19 cellular contexts compared by ENCODE assay signal in genomic region chr17:83104577-83105505, GRCh38. TPM values are rescaled to one million over a fixed set of nuclear protein-coding genes. Genes with fewer than 3 reads are reported as not detected.
DNase-seq lines count a peak whose midpoint lies in the region; ATAC-seq and TF ChIP-seq lines count a peak whose summit lies in the region.
"Had no signal": no experiment of that assay in that cellular context is flagged by ENCODE, and none has a peak within 500 bp of the region (broad histone marks: within the 10 kb centered on the region; RNA-seq: fewer than 3 reads in every experiment).

No MANE protein-coding gene starts in this region.

- peak overlapping the region; percentile 83 for H3K18ac ChIP-seq in neuronal stem cell (ENCODE audit: low read length)

- H3K9me3 ChIP-seq in esophagus muscularis mucosa: no peaks in the 10 kb centered on the region
- peaks cover 4 to 8% of the 10 kb centered on the region in 2 donors for H3K9me3 ChIP-seq in neuronal stem cell (replicated peaks in 1 of 2; ENCODE audit: control insufficient read depth in 2 of 2, insufficient read depth in 1 of 2, low read depth in 1 of 2, low read length in 2 of 2)
- H3K9me3 ChIP-seq: colonic mucosa had no signal

- TF ChIP-seq POLR2A in esophagus muscularis mucosa (IDR thresholded peaks at IDR 0.05; ENCODE audit: low read depth): no peak

- peaks cover 4% of the 10 kb centered on the region for H3K79me1 ChIP-seq in neuronal stem cell (ENCODE audit: low read depth, low read length)

- no peak overlapping the region for H3K4me3 ChIP-seq in esophagus muscularis mucosa
- H3K4me3 ChIP-seq in neuronal stem cell (ENCODE audit: low read length in 2 of 2): no peak overlapping the region
- H3K4me3 ChIP-seq: colonic mucosa had no signal

- peak overlapping the region; percentile 85 for H3K23ac ChIP-seq in neuronal stem cell (ENCODE audit: low read depth, low read length, poor library complexity)

- H3K36me3 ChIP-seq in esophagus muscularis mucosa: no peaks in the 10 kb centered on the region
- H3K36me3 ChIP-seq in neuronal stem cell (replicated peaks in 1 of 2; ENCODE audit: control insufficient read depth in 2 of 2, insufficient read depth in 2 of 2, low read length in 2 of 2): no peaks in the 10 kb centered on the region
- H3K36me3 ChIP-seq: colonic mucosa had no signal

- H2AFZ ChIP-seq in neuronal stem cell (ENCODE audit: low read length): no peak overlapping the region
- H2AFZ ChIP-seq: parathyroid adenoma had no signal

- H3K4me3 Mint-ChIP-seq in stimulated activated naive CD8-positive, alpha-beta T cell treated with anti-CD3 and anti-CD28 coated beads, Interleukin-15, amount 100 ng/mL, for 72 hours: no peak overlapping the region
- H3K4me3 Mint-ChIP-seq: activated naive CD4-positive, alpha-beta T cell treated with anti-CD3 and anti-CD28 coated beads, Interleukin-2, amount 10 ng/mL, durations not matched to agents 7 days and 5 days; activated T-cell treated with anti-CD3 and anti-CD28 coated beads, Interleukin-2, amount 50 U/mL, for 24 hours had no signal

- H3K9ac ChIP-seq in neuronal stem cell (ENCODE audit: low read depth, low read length, poor library complexity): no peak overlapping the region
- H3K9ac ChIP-seq: KMS-11, parathyroid adenoma had no signal

- H3K4ac ChIP-seq in neuronal stem cell (ENCODE audit: low read length): peak overlapping the region; percentile 53

- H3K27me3 Mint-ChIP-seq in stimulated activated naive CD8-positive, alpha-beta T cell treated with anti-CD3 and anti-CD28 coated beads, Interleukin-15, amount 100 ng/mL, for 72 hours: peaks cover 69% of the 10 kb centered on the region

- H3K4me2 ChIP-seq in neuronal stem cell (ENCODE audit: insufficient read depth, low read length, poor library complexity, severe bottlenecking): no peak overlapping the region
- H3K4me2 ChIP-seq: KMS-11 had no signal

- peak overlapping the region in 1 of 2 donors; percentile 83 for H3K27ac Mint-ChIP-seq in stimulated activated naive CD8-positive, alpha-beta T cell treated with anti-CD3 and anti-CD28 coated beads, Interleukin-15, amount 100 ng/mL, for 72 hours
- H3K27ac Mint-ChIP-seq: activated naive CD4-positive, alpha-beta T cell treated with anti-CD3 and anti-CD28 coated beads, Interleukin-2, amount 10 ng/mL, durations not matched to agents 7 days and 5 days; activated T-cell treated with anti-CD3 and anti-CD28 coated beads, Interleukin-2, amount 50 U/mL, for 24 hours had no signal

- peaks cover 19% of the 10 kb centered on the region for H3K4me1 Mint-ChIP-seq in stimulated activated naive CD8-positive, alpha-beta T cell treated with anti-CD3 and anti-CD28 coated beads, Interleukin-15, amount 100 ng/mL, for 72 hours
- H3K4me1 Mint-ChIP-seq: activated naive CD4-positive, alpha-beta T cell treated with anti-CD3 and anti-CD28 coated beads, Interleukin-2, amount 10 ng/mL, durations not matched to agents 7 days and 5 days had no signal

- DNase-seq in stimulated activated naive CD8-positive, alpha-beta T cell treated with anti-CD3 and anti-CD28 coated beads, Interleukin-15, amount 100 ng/mL, for 72 hours: no peak
- DNase-seq in stimulated activated naive CD8-positive, alpha-beta T cell treated with anti-CD3 and anti-CD28 coated beads, Interleukin-15, Interleukin-2, amounts not matched to agents 100 U/mL and 50 U/mL, for 24 hours: no peak
- DNase-seq in esophagus muscularis mucosa (ENCODE audit: extremely low spot score): no peak
- no peak for DNase-seq in neuronal stem cell (ENCODE audit: low spot score)
- no peak for DNase-seq in COR-L47 (lab: John Stamatoyannopoulos, UW)
- no peak for DNase-seq in HK-2 (ENCODE audit: unreplicated experiment)
- DNase-seq in kidney tubule cell (ENCODE audit: low spot score): no peak
- DNase-seq: activated CD4-positive, alpha-beta T cell treated with anti-CD3 and anti-CD28 coated beads, Interleukin-2, amount 50 U/mL, for 4 hours; activated naive CD4-positive, alpha-beta T cell treated with anti-CD3 and anti-CD28 coated beads, Interleukin-2, amount 10 ng/mL, durations not matched to agents 7 days and 5 days; activated T-cell treated with anti-CD3 and anti-CD28 coated beads, Interleukin-2, amount 50 U/mL, for 24 hours; colonic mucosa; NCI-H2081; NCI-H510A; stimulated activated CD4-positive, alpha-beta T cell treated with anti-CD3 and anti-CD28 coated beads, Interleukin-4, amount 100 ng/mL, for 24 hours had no signal

- H3K4me1 ChIP-seq in esophagus muscularis mucosa (peaks cover 25 to 68% (median 60%) of the 10 kb centered on the region in 4 donors), neuronal stem cell (ENCODE audit: control insufficient read depth in 2 of 2, insufficient read depth in 1 of 2, low read depth in 1 of 2, low read length in 2 of 2) (peaks cover 3 to 4% of the 10 kb centered on the region in 2 donors)

- no peak overlapping the region for H4K91ac ChIP-seq in neuronal stem cell (ENCODE audit: low read depth, low read length, poor library complexity)

- TF ChIP-seq EP300 in esophagus muscularis mucosa (IDR thresholded peaks at IDR 0.05): no peak

- peak overlapping the region; percentile 75 for H2AK5ac ChIP-seq in neuronal stem cell (ENCODE audit: low read depth, low read length)

- WGBS in esophagus muscularis mucosa: 85% methylated on average over 32 of the region's 45 CpGs
- WGBS in neuronal stem cell (ENCODE audit: extremely low coverage in 2 of 2, insufficient read length in 2 of 2, insufficient replicate concordance in 1 of 2), 2 donors: no CpG with 5 or more reads among the region's 45 CpGs

- H3K27ac ChIP-seq in esophagus muscularis mucosa (replicated peaks in 1 of 4): peak overlapping the region; percentile 54 to 75 (median 72)
- H3K27ac ChIP-seq in neuronal stem cell (replicated peaks; ENCODE audit: low read length): no peak overlapping the region
- H3K27ac ChIP-seq: colonic mucosa, KMS-11, parathyroid adenoma had no signal

- H2BK12ac ChIP-seq in neuronal stem cell (ENCODE audit: low read length): no peak overlapping the region

- peaks cover under 1 to 39% (median 2%) of the 10 kb centered on the region in 4 donors for H3K27me3 ChIP-seq in esophagus muscularis mucosa
- H3K27me3 ChIP-seq in neuronal stem cell (ENCODE audit: control insufficient read depth in 3 of 3, insufficient read depth in 3 of 3, low read depth in 1 of 3, low read length in 3 of 3): peaks cover 0 to 5% (median 0%) of the 10 kb centered on the region in 3 experiments

- no peak overlapping the region for H2BK15ac ChIP-seq in neuronal stem cell (ENCODE audit: low read length)

- H2BK120ac ChIP-seq in neuronal stem cell (ENCODE audit: low read depth, low read length): no peak overlapping the region

- H3K9me3 Mint-ChIP-seq in stimulated activated naive CD8-positive, alpha-beta T cell treated with anti-CD3 and anti-CD28 coated beads, Interleukin-15, amount 100 ng/mL, for 72 hours: no peaks in the 10 kb centered on the region
- H3K9me3 Mint-ChIP-seq: activated naive CD4-positive, alpha-beta T cell treated with anti-CD3 and anti-CD28 coated beads, Interleukin-2, amount 10 ng/mL, durations not matched to agents 7 days and 5 days; activated T-cell treated with anti-CD3 and anti-CD28 coated beads, Interleukin-2, amount 50 U/mL, for 24 hours; CD4-positive, alpha-beta memory T cell had no signal

- H4K8ac ChIP-seq in neuronal stem cell (ENCODE audit: low read depth, low read length): peak overlapping the region; percentile 43

- H2BK5ac ChIP-seq in neuronal stem cell (ENCODE audit: low read length): peak overlapping the region; percentile 75

- TF ChIP-seq CTCF in esophagus muscularis mucosa (IDR thresholded peaks at IDR 0.05): no peak

- H3K14ac ChIP-seq in neuronal stem cell (ENCODE audit: low read length): peak overlapping the region; percentile 56

- intact Hi-C loops in esophagus muscularis mucosa (cut with DNase I): no loop called here

- peak; percentile 13 for ATAC-seq in stimulated activated naive CD8-positive, alpha-beta T cell treated with anti-CD3 and anti-CD28 coated beads, Interleukin-15, amount 100 ng/mL, for 72 hours
- no peak for ATAC-seq in stimulated activated naive CD8-positive, alpha-beta T cell treated with anti-CD3 and anti-CD28 coated beads, Interleukin-15, Interleukin-2, amounts not matched to agents 100 U/mL and 50 U/mL, for 24 hours
- ATAC-seq in GM19035 (IDR thresholded peaks at IDR 0.05; ENCODE audit: unreplicated experiment): no peak
- ATAC-seq: left lobe of liver had no signal

RNA-seq across cellular contexts. Expression of gene METRNL, which starts 25.4 kb away (rescaled TPM):
- 100 to 1,000 TPM in 1 of 4 donors, 10 to 100 TPM in 3; 36.5 to 124 (median 61.5) TPM for total RNA-seq in esophagus muscularis mucosa
- 12.8 TPM for polyA plus RNA-seq in neuronal stem cell (2013, experiment 1 of 2)
- 14.7 TPM for polyA plus RNA-seq in neuronal stem cell (2013, experiment 2 of 2)
